Comparison of ENCODE assay signal across 10 cellular contexts in the genomic region with DNA sequence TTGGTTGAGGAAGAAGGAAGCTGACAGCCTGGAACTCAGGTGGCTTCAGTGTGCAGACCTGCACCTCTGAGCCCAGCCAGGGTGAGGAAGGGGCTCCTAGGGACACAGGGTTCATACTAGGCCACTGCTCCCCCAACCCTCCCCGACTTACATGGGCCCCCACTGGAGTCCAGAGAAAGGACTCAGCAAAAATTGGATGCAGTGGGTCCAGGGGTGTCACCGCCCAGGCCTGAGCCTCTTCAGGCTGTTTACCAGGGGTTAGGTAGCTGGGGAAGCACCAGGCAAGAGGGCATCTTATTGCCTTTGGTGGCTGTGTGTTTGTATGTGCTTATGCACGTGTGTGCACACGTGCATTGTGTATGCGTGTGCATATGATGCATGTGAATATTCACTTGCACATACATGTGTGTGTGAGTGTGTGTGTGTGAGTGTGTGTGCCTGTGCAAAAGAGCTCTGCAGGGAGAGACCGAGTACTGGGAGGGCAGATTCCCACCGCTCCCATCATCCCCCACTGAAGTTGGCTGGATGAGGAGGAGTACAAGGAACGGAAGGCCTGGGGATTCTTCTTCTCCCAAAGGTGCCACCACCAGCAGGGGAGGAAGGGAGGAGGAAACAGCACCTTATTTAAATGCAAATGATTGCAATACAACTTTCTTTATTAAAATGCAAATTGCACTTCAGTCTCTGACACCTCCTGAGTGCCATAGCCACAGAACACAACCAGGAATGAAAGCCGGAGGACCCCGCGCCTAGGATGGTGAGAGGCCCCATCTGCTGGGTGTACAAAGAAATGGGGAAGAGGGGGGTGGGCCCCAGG.
DNase-seq lines count a peak whose midpoint lies in the region; ATAC-seq, FAIRE-seq and TF ChIP-seq lines count a peak whose summit lies in the region.
"Had no signal": no experiment of that assay in that cellular context is flagged by ENCODE, and none has a peak within 500 bp of the region (broad histone marks: within the 10 kb centered on the region; RNA-seq: fewer than 3 reads in every experiment).

No MANE protein-coding gene starts in this region.

- CTCF ChIA-PET in H1 (lab: Charles Lee; ENCODE audit: partially characterized antibody), result interaction anchor here (0.6 to 15.0 kb wide), 39 partner anchors 9 to 272 kb away, joined by 3 to 234 read pairs (median 6); no protein-coding TSS in a partner anchor

- H3K23ac ChIP-seq in H1 (ENCODE audit: insufficient read length), result no peak overlapping the region

- H3K18ac ChIP-seq in H1 (ENCODE audit: extremely low read depth, low read length), result no peak overlapping the region; the same call in 1 of the 2 replicates

- peak; percentile 63 for DNase-seq in Right ventricle myocardium inferior (ENCODE audit: missing footprints)
- no peak for DNase-seq in left cardiac atrium
- DNase-seq in NCI-H1694 (lab: John Stamatoyannopoulos, UW), result peak; percentile 22
- DNase-seq in H1 (ENCODE audit: low read depth in 1 of 2, low spot score in 2 of 2), result no peak
- peak; percentile 37 for DNase-seq in spleen
- no peak for DNase-seq in AG08396 (ENCODE audit: low spot score)
- no peak for DNase-seq in CD14-positive monocyte (ENCODE audit: low spot score)

- no peak overlapping the region for H3K4ac ChIP-seq in H1 (replicated peaks; ENCODE audit: insufficient read length, low read depth, low read length)

- no peaks in the 10 kb centered on the region for H3K4me1 Mint-ChIP-seq in CD14-positive monocyte

- H3K9me3 ChIP-seq in H1 (ENCODE audit: insufficient read depth in 2 of 2, low read depth in 1 of 2, low read length in 1 of 2) (no peaks in the 10 kb centered on the region), spleen (no peaks in the 10 kb centered on the region)

- TF ChIP-seq EP300 in H1 (IDR thresholded peaks at IDR 0.05; ENCODE audit: borderline replicate concordance in 1 of 2, low read depth in 2 of 2, low read length in 2 of 2), result no peak

- intact Hi-C loops in Right ventricle myocardium inferior (cut with DNase I) (no loop called here), left cardiac atrium (cut with DNase I) (no loop called here), spleen (cut with DNase I; ENCODE audit: low total_unique reads) (no loop called here), CD14-positive monocyte (cut with micrococcal nuclease) (no loop called here)

- H2BK120ac ChIP-seq in H1 (replicated peaks; ENCODE audit: low read depth, low read length), result no peak overlapping the region

- H4K8ac ChIP-seq in H1 (ENCODE audit: extremely low read depth, insufficient read depth, low read length), result no peak overlapping the region

- no peak overlapping the region for H2BK15ac ChIP-seq in H1 (ENCODE audit: low read length)

- no peaks in the 10 kb centered on the region for H3K36me3 Mint-ChIP-seq in CD14-positive monocyte

- no peaks in the 10 kb centered on the region for H3K36me3 ChIP-seq in H1 (ENCODE audit: control insufficient read depth in 2 of 4, insufficient read depth in 4 of 4, low read length in 3 of 4)
- no peaks in the 10 kb centered on the region for H3K36me3 ChIP-seq in spleen

- no peak overlapping the region for H3K56ac ChIP-seq in H1 (replicated peaks; ENCODE audit: insufficient read length, low read depth, low read length)

- ATAC-seq in Right ventricle myocardium inferior (no peak), left cardiac atrium (no peak), HG02973 (IDR thresholded peaks at IDR 0.05; ENCODE audit: unreplicated experiment) (no peak)
- ATAC-seq: PC-3 had no signal

- H3K27me3 ChIP-seq in H1 (replicated peaks in 1 of 4; ENCODE audit: control insufficient read depth in 3 of 4, extremely low read depth in 1 of 4, insufficient read depth in 3 of 4, low read length in 3 of 4) (no peaks in the 10 kb centered on the region; a peak in 1 of 7 replicates), spleen (replicated peaks in 1 of 7) (peaks cover 0 to 12% (median 0%) of the 10 kb centered on the region in 7 donors)

- peaks cover 2 to 6% (median 2%) of the 10 kb centered on the region in 3 donors for H3K27me3 Mint-ChIP-seq in CD14-positive monocyte (ENCODE audit: low read depth in 3 of 3)

- H4K5ac ChIP-seq in H1 (ENCODE audit: insufficient read length, low read depth, low read length), result no peak overlapping the region

- H3K4me1 ChIP-seq in H1 (replicated peaks in 1 of 4; ENCODE audit: control insufficient read depth in 3 of 4, insufficient read depth in 4 of 4, low read length in 3 of 4) (peaks cover 8 to 12% (median 10%) of the 10 kb centered on the region in 4 experiments), spleen (no peaks in the 10 kb centered on the region)

- TF ChIP-seq POLR2A in H1 (IDR thresholded peaks at IDR 0.05; ENCODE audit: control extremely low read depth in 1 of 2, low read depth in 2 of 2, low read length in 2 of 2) (no peak), spleen (IDR thresholded peaks at IDR 0.05) (no peak)

- H2BK5ac ChIP-seq in H1 (ENCODE audit: low read depth, low read length), result no peak overlapping the region; the same call in 1 of the 2 replicates

- peak in 1 of 2 experiments; percentile 33; a peak in 1 of 4 replicates for TF ChIP-seq RAD21 in H1 (IDR thresholded peaks at IDR 0.05 in 1 of 2, conservative IDR thresholded peaks at IDR 0.05 in 1 of 2; ENCODE audit: low read depth in 2 of 2, low read length in 2 of 2)

- no peak overlapping the region for H3K4me3 Mint-ChIP-seq in CD14-positive monocyte
- H3K4me3 Mint-ChIP-seq: H9 had no signal

- no peak overlapping the region; a peak in 1 of 7 replicates for H3K9ac ChIP-seq in H1 (replicated peaks in 1 of 4; ENCODE audit: extremely low read depth in 1 of 4, low read depth in 3 of 4, low read length in 3 of 4)

- no peak overlapping the region for H3K27ac ChIP-seq in H1 (ENCODE audit: low read depth, low read length)
- no peak overlapping the region for H3K27ac ChIP-seq in spleen

- H2AK5ac ChIP-seq in H1 (ENCODE audit: low read depth, low read length), result no peak overlapping the region; the same call in 1 of the 2 replicates

- WGBS in H1 (ENCODE audit: extremely low coverage in 1 of 2, insufficient coverage in 1 of 2, insufficient read length in 1 of 2, insufficient replicate concordance in 2 of 2, low coverage in 1 of 2, low lambda C conversion rate in 2 of 2, missing lambda C conversion rate in 1 of 2), 2 experiments, result 90% methylated on average over 11 of the region's 11 CpGs; no CpG with 5 or more reads in 1 of the 2 experiments
- WGBS in spleen, 5 donors, result 78 to 85% (median 84%) methylated on average over 10 to 11 of the region's 11 CpGs

- TF ChIP-seq CTCF in H1 (IDR thresholded peaks at IDR 0.05; ENCODE audit: control extremely low read depth in 1 of 3, insufficient read depth in 1 of 3, low read depth in 1 of 3, low read length in 3 of 3) (no peak), spleen (IDR thresholded peaks at IDR 0.05 in 8 of 11, conservative IDR thresholded peaks at IDR 0.05 in 3 of 11) (no peak), CD14-positive monocyte (IDR thresholded peaks at IDR 0.05) (no peak)

- no peak overlapping the region for H2AFZ ChIP-seq in H1 (ENCODE audit: low read length)

- POLR2A ChIA-PET in H1 (lab: Charles Lee; ENCODE audit: partially characterized antibody), result no interaction called here

- H4K20me1 ChIP-seq in H1 (replicated peaks in 1 of 2; ENCODE audit: control insufficient read depth in 1 of 2, insufficient read depth in 2 of 2, low read length in 2 of 2), result no peaks in the 10 kb centered on the region

- no peak overlapping the region; the same call in 1 of the 2 replicates for H2BK20ac ChIP-seq in H1 (ENCODE audit: low read length)

- H4K91ac ChIP-seq in H1 (replicated peaks; ENCODE audit: insufficient read length, low read length), result no peak overlapping the region

- H3K4me2 ChIP-seq in H1 (ENCODE audit: insufficient read depth in 1 of 2, low read depth in 2 of 2, low read length in 2 of 2), result no peak overlapping the region

- H3K14ac ChIP-seq in H1 (ENCODE audit: insufficient read length), result no peak overlapping the region

- no peaks in the 10 kb centered on the region for H3K79me2 ChIP-seq in H1 (ENCODE audit: control insufficient read depth in 1 of 2, insufficient read depth in 2 of 2, low read length in 2 of 2)

- FAIRE-seq in H1 (lab: Jason Lieb, UNC), result no peak

- H3K4me3 ChIP-seq in H1 (ENCODE audit: extremely low read depth in 1 of 4, insufficient read depth in 2 of 4, low read depth in 3 of 4, low read length in 4 of 4), result no peak overlapping the region
- no peak overlapping the region for H3K4me3 ChIP-seq in spleen

- peaks cover 0 to 2% (median 0%) of the 10 kb centered on the region in 7 donors for H3K9me3 Mint-ChIP-seq in CD14-positive monocyte
- H3K9me3 Mint-ChIP-seq: H9 had no signal

- H3K79me1 ChIP-seq in H1 (ENCODE audit: low read depth, low read length), result no peaks in the 10 kb centered on the region

- peaks cover 3% of the 10 kb centered on the region; the same call in 1 of the 2 replicates for H3K23me2 ChIP-seq in H1 (ENCODE audit: low read depth, low read length)

- H2BK12ac ChIP-seq in H1 (ENCODE audit: low read depth, low read length), result peak overlapping the region; percentile 81; the same call in 1 of the 2 replicates

- H3K27ac Mint-ChIP-seq in CD14-positive monocyte, result no peak overlapping the region

TF ChIP-seq in H1, 55 proteins besides CTCF, POLR2A, EP300 and RAD21:
- TF ChIP-seq CREB1 (IDR thresholded peaks at IDR 0.05) (no peak), HDAC6 (IDR thresholded peaks at IDR 0.05; ENCODE audit: low read depth, low read length) (no peak), BACH1 (IDR thresholded peaks at IDR 0.05; ENCODE audit: low read length) (no peak), SAP30 (IDR thresholded peaks at IDR 0.05; ENCODE audit: insufficient read depth, insufficient replicate concordance, low read length) (no peak), ZNF274 (IDR thresholded peaks at IDR 0.05; ENCODE audit: borderline replicate concordance, extremely low read depth, low read length) (no peak), CHD2 (IDR thresholded peaks at IDR 0.05; ENCODE audit: low read length) (no peak), HDAC2 (IDR thresholded peaks at IDR 0.05; ENCODE audit: borderline replicate concordance in 1 of 2, low read depth in 2 of 2, low read length in 2 of 2) (no peak), POLR2AphosphoS5 (IDR thresholded peaks at IDR 0.05; ENCODE audit: low read depth, low read length) (no peak), MAFK (IDR thresholded peaks at IDR 0.05; ENCODE audit: low read depth, low read length) (no peak)

Comparison
In these comparisons a context has a peak if more than half of its experiments do, and no peak if none do; other contexts are left out.
1. DNase-seq: peak in Right ventricle myocardium inferior (single experiment), NCI-H1694 (single experiment) and spleen (single experiment); none in left cardiac atrium (single experiment), H1 (0 of 2), AG08396 (single experiment) and CD14-positive monocyte (single experiment).